ENCODE assay signal across 8 cellular contexts in the genomic region with DNA sequence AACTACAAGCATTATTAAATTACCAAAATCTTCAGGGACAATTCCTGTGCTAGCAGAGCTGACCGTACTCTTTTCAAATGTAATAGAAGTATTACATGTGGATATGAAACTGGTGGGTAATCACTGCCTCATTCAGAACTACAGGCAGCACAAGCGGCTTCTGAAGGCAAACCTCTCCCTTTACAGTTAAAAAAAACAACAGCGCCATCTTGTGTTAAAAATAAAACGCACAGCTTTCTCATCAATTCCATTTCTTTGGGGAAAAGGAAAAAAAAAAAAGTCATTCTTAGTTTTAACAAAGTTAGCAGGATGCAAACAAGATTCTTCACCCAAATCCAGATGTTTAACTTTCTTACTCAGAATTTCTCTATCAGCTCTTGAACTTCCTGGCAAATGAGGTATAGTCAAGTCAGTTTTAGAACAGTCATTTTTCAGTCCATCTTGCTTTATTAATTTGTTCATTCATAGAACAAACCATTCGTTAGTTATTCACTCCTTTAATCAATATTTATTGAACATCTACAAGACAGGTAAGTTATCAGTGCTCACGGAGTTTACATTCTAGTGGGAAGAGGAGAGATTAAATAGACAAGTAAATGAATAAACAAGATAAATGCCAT.
DNase-seq lines count a peak whose midpoint lies in the region; ATAC-seq and TF ChIP-seq lines count a peak whose summit lies in the region.

No MANE protein-coding gene starts in this region.

- H3K9me3 Mint-ChIP-seq in Caco-2 (ENCODE audit: unreplicated experiment) = no peaks in the 10 kb centered on the region

- ATAC-seq in GM19035 (IDR thresholded peaks at IDR 0.05; ENCODE audit: unreplicated experiment) = peak; percentile 57
- ATAC-seq in HG03460 (IDR thresholded peaks at IDR 0.05; ENCODE audit: unreplicated experiment) = peak; percentile 71
- no peak for ATAC-seq in lung (ENCODE audit: insufficient read depth, low FRiP score)

- no peaks in the 10 kb centered on the region for H3K4me1 Mint-ChIP-seq in Caco-2 (ENCODE audit: low read depth, unreplicated experiment)

- H3K4me1 ChIP-seq in Caco-2 = no peaks in the 10 kb centered on the region
- H3K4me1 ChIP-seq in colonic mucosa = no peaks in the 10 kb centered on the region
- H3K4me1 ChIP-seq in lung (ENCODE audit: control insufficient read depth in 2 of 2, insufficient read depth in 2 of 2, low read length in 2 of 2) = no peaks in the 10 kb centered on the region

- no TSS peak for BruUV-seq in Caco-2 (replicated peaks; lab: Mats Ljungman, UMichigan)

- CTCF ChIA-PET in Caco-2 (lab: Charles Lee) = interaction anchor here (0.7 kb wide), 1 partner anchor 1567 kb away, joined by 3 read pairs; no protein-coding TSS in a partner anchor

- no peaks in the 10 kb centered on the region for H3K36me3 Mint-ChIP-seq in Caco-2 (ENCODE audit: insufficient read depth, unreplicated experiment)

- H3K4me3 Mint-ChIP-seq in Caco-2 (ENCODE audit: unreplicated experiment) = no peak overlapping the region

- TF ChIP-seq CTCF in Caco-2 (IDR thresholded peaks at IDR 0.05; ENCODE audit: insufficient read depth in 1 of 2, low read depth in 1 of 2, low read length in 1 of 2, severe bottlenecking in 1 of 2, unreplicated experiment in 1 of 2) (peak; percentile 55 to 75), colonic mucosa (IDR thresholded peaks at IDR 0.05) (peak; percentile 79), lung (IDR thresholded peaks at IDR 0.05; ENCODE audit: control extremely low read depth, extremely low read depth) (peak; percentile 28)

- intact Hi-C loops in Caco-2 (cut with micrococcal nuclease; ENCODE audit: unreplicated experiment) (loop anchor here (1.0 to 10.0 kb wide), 4 partner anchors 183 to 1486 kb away; no protein-coding TSS in a partner anchor), colonic mucosa (cut with DNase I) (loop anchor here (2.0 kb wide), 1 partner anchor 573 kb away; no protein-coding TSS in a partner anchor)

- DNase-seq in Caco-2 (peak in 1 of 2 experiments; percentile 61), NCI-H82 treated with DMSO at 0.1 percent for 48 hours (lab: John Stamatoyannopoulos, UW; ENCODE audit: unreplicated experiment) (peak; percentile 14), colonic mucosa (no peak), lung (ENCODE audit: low spot score) (no peak), 8988T (no peak), HK-2 (ENCODE audit: unreplicated experiment) (no peak)

- H3K9me3 ChIP-seq in Caco-2 (no peaks in the 10 kb centered on the region), colonic mucosa (no peaks in the 10 kb centered on the region), lung (ENCODE audit: control insufficient read depth in 2 of 2, insufficient read depth in 1 of 2, low read length in 1 of 2) (no peaks in the 10 kb centered on the region)

- H3K4me3 ChIP-seq in Caco-2 (ENCODE audit: low read depth, low read length) (no peak overlapping the region), colonic mucosa (no peak overlapping the region), lung (no peak overlapping the region)

- no peak overlapping the region for H3K9ac ChIP-seq in colonic mucosa (ENCODE audit: low read depth in 2 of 2, low read length in 2 of 2)

- no peak overlapping the region for H3K27ac Mint-ChIP-seq in Caco-2 (ENCODE audit: unreplicated experiment)

- POLR2A ChIA-PET in Caco-2 (lab: Charles Lee) = no interaction called here

- no peaks in the 10 kb centered on the region for H3K36me3 ChIP-seq in Caco-2 (ENCODE audit: control insufficient read depth, insufficient read depth, low read length)
- no peaks in the 10 kb centered on the region for H3K36me3 ChIP-seq in colonic mucosa
- H3K36me3 ChIP-seq in lung (ENCODE audit: control insufficient read depth in 2 of 2, insufficient read depth in 2 of 2, low read length in 2 of 2) = no peaks in the 10 kb centered on the region

- WGBS in lung, 2 donors = 17 to 18% methylated on average over 6 of the region's 6 CpGs

- peaks cover 20% of the 10 kb centered on the region for H3K27me3 Mint-ChIP-seq in Caco-2 (ENCODE audit: insufficient read depth, unreplicated experiment)

- no peak overlapping the region for H3K27ac ChIP-seq in colonic mucosa
- H3K27ac ChIP-seq in lung (ENCODE audit: low read depth in 1 of 2, low read length in 1 of 2) = no peak overlapping the region

- H3K27me3 ChIP-seq in Caco-2 (replicated peaks; ENCODE audit: control insufficient read depth, insufficient read depth, low read length) (no peaks in the 10 kb centered on the region; the same call in 1 of the 2 replicates), colonic mucosa (no peaks in the 10 kb centered on the region), lung (ENCODE audit: control insufficient read depth, insufficient read depth) (no peaks in the 10 kb centered on the region)

Comparison
In these comparisons a context has a peak if more than half of its experiments do, and no peak if none do; other contexts are left out.
1. CTCF ChIP-seq: peak in every context shown above with its lines; median percentile 79 in colonic mucosa; 65 in Caco-2; 28 in lung.